Comparison of ENCODE assay signal across 18 cellular contexts in the genomic region with DNA sequence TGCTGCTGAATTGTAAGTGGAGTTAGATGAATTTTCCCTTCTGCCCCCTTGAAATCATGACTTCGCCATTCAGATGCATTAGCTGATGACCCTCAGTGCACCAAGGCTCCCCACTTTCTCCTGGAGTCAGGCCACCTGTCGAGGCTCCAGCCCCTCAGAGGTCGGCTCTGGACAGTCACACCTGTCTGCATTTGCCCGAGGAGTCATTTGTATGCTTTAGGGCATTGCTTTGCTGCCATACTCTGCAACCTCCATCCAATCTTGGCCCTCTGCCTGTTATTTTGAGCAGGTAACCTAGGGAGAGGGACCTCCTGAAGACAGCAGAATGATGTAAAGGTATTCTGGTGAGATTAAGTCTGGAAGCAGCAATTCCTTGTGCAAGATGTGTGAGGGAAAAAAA.
"Had no signal": no experiment of that assay in that cellular context is flagged by ENCODE, and none has a peak within 500 bp of the region (broad histone marks: within the 10 kb centered on the region; RNA-seq: fewer than 3 reads in every experiment).

No MANE protein-coding gene starts in this region.

- DNase-seq: erythroblast; foreskin keratinocyte; immature natural killer cell; kidney; left cardiac atrium; left ventricle myocardium inferior; lower lobe of right lung; mesenchymal stem cell; naive thymus-derived CD4-positive, alpha-beta T cell; nephron progenitor cell; sigmoid colon; stimulated activated CD4-positive, alpha-beta T cell treated with anti-CD3 and anti-CD28 coated beads, Interleukin-12 subunit alpha, Interleukin-12 subunit beta, amount 100 ng/mL, for 4 hours; stimulated activated naive CD4-positive, alpha-beta T cell; stomach; substantia nigra; trophoblast cell had no signal

- H3K4me3 ChIP-seq: left ventricle myocardium inferior, lower lobe of right lung, sigmoid colon, skin epidermis, stomach, thoracic aorta had no signal

- H3K4me1 ChIP-seq: foreskin keratinocyte, left ventricle myocardium inferior, lower lobe of right lung, sigmoid colon, stomach had no signal

- H3K27ac ChIP-seq: foreskin keratinocyte, left ventricle myocardium inferior, lower lobe of right lung, sigmoid colon, skin epidermis, stomach, thoracic aorta had no signal

- H3K27me3 ChIP-seq: foreskin keratinocyte, sigmoid colon, stomach had no signal

- H3K9me3 ChIP-seq: lower lobe of right lung, sigmoid colon, stomach, thoracic aorta had no signal

- H3K36me3 ChIP-seq: left ventricle myocardium inferior, lower lobe of right lung, sigmoid colon, stomach, thoracic aorta had no signal
